ENCODE assay signal across 1 cellular context in the genomic region with DNA sequence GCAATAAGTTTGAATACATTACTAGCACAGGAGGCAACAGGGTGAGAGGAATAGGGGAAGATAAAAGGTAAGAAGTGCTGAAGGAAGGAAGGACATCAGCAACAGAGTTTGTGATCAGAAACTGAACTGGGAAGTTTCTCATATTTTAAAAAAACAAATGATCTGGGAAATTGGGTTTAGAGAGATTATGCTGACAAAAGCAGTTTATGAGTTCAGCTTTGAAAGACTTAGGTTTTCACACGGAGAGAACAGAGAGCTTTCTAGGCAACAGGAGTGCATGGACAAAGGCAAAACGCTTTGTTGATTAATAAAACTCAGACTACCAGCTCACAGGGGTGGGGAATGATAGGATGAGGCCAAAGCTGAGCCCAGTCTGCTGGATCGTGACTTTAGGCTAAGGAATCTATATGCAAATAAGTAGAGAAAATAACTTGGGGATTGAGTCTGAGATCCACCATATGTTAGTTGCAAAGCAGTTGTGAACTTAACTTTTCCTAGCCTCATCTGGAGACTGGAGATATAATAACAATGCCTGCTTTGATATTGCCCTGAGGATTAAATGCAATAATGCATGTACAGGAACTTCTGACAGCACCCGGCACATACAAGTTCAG.
TF ChIP-seq lines count a peak whose summit lies in the region.

No MANE protein-coding gene starts in this region.

TF ChIP-seq in K562, 482 proteins besides CTCF, POLR2A, EP300 and RAD21:
- TF ChIP-seq MAFG (tag; conservative IDR thresholded peaks at IDR 0.05): peak; percentile 68
- TF ChIP-seq MAFF (IDR thresholded peaks at IDR 0.05; ENCODE audit: low read length): peak; percentile 78
- no peak for TF ChIP-seq CEBPB (tag; IDR thresholded peaks at IDR 0.05)
- no peak for TF ChIP-seq KLF13 (tag; IDR thresholded peaks at IDR 0.05; ENCODE audit: borderline replicate concordance, low read depth)
- TF ChIP-seq HMG20A (CRISPR knock-in tag; conservative IDR thresholded peaks at IDR 0.05): no peak
- no peak for TF ChIP-seq ZNF699 (CRISPR knock-in tag; IDR thresholded peaks at IDR 0.05; ENCODE audit: insufficient replicate concordance)
- TF ChIP-seq, protein P1, sequence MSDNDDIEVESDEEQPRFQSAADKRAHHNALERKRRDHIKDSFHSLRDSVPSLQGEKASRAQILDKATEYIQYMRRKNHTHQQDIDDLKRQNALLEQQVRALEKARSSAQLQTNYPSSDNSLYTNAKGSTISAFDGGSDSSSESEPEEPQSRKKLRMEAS (CRISPR knock-in tag; IDR thresholded peaks at IDR 0.05): no peak
- TF ChIP-seq NCOA2 (IDR thresholded peaks at IDR 0.05; ENCODE audit: partially characterized antibody in 2 of 2): no peak
- TF ChIP-seq NR3C1 (CRISPR knock-in tag; IDR thresholded peaks at IDR 0.05): no peak
- TF ChIP-seq ZNF551 (CRISPR knock-in tag; IDR thresholded peaks at IDR 0.05): no peak
- TF ChIP-seq, protein P2, sequence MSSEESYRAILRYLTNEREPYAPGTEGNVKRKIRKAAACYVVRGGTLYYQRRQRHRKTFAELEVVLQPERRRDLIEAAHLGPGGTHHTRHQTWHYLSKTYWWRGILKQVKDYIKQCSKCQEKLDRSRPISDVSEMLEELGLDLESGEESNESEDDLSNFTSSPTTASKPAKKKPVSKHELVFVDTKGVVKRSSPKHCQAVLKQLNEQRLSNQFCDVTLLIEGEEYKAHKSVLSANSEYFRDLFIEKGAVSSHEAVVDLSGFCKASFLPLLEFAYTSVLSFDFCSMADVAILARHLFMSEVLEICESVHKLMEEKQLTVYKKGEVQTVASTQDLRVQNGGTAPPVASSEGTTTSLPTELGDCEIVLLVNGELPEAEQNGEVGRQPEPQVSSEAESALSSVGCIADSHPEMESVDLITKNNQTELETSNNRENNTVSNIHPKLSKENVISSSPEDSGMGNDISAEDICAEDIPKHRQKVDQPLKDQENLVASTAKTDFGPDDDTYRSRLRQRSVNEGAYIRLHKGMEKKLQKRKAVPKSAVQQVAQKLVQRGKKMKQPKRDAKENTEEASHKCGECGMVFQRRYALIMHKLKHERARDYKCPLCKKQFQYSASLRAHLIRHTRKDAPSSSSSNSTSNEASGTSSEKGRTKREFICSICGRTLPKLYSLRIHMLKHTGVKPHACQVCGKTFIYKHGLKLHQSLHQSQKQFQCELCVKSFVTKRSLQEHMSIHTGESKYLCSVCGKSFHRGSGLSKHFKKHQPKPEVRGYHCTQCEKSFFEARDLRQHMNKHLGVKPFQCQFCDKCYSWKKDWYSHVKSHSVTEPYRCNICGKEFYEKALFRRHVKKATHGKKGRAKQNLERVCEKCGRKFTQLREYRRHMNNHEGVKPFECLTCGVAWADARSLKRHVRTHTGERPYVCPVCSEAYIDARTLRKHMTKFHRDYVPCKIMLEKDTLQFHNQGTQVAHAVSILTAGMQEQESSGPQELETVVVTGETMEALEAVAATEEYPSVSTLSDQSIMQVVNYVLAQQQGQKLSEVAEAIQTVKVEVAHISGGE (CRISPR knock-in tag; IDR thresholded peaks at IDR 0.05): no peak
- TF ChIP-seq, protein P3, sequence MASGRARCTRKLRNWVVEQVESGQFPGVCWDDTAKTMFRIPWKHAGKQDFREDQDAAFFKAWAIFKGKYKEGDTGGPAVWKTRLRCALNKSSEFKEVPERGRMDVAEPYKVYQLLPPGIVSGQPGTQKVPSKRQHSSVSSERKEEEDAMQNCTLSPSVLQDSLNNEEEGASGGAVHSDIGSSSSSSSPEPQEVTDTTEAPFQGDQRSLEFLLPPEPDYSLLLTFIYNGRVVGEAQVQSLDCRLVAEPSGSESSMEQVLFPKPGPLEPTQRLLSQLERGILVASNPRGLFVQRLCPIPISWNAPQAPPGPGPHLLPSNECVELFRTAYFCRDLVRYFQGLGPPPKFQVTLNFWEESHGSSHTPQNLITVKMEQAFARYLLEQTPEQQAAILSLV (tag; IDR thresholded peaks at IDR 0.05): no peak
- TF ChIP-seq, protein P4, sequence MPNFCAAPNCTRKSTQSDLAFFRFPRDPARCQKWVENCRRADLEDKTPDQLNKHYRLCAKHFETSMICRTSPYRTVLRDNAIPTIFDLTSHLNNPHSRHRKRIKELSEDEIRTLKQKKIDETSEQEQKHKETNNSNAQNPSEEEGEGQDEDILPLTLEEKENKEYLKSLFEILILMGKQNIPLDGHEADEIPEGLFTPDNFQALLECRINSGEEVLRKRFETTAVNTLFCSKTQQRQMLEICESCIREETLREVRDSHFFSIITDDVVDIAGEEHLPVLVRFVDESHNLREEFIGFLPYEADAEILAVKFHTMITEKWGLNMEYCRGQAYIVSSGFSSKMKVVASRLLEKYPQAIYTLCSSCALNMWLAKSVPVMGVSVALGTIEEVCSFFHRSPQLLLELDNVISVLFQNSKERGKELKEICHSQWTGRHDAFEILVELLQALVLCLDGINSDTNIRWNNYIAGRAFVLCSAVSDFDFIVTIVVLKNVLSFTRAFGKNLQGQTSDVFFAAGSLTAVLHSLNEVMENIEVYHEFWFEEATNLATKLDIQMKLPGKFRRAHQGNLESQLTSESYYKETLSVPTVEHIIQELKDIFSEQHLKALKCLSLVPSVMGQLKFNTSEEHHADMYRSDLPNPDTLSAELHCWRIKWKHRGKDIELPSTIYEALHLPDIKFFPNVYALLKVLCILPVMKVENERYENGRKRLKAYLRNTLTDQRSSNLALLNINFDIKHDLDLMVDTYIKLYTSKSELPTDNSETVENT (CRISPR knock-in tag; IDR thresholded peaks at IDR 0.05): no peak
- TF ChIP-seq, protein P5, sequence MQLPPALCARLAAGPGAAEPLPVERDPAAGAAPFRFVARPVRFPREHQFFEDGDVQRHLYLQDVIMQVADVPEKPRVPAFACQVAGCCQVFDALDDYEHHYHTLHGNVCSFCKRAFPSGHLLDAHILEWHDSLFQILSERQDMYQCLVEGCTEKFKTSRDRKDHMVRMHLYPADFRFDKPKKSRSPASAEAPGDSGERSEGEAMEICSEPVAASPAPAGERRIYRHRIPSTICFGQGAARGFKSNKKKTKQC (CRISPR knock-in tag; IDR thresholded peaks at IDR 0.05): no peak
- no peak for TF ChIP-seq ZNF431 (CRISPR knock-in tag; IDR thresholded peaks at IDR 0.05)
- no peak for TF ChIP-seq LCOR (CRISPR knock-in tag; IDR thresholded peaks at IDR 0.05)
- no peak for TF ChIP-seq STAT5A (IDR thresholded peaks at IDR 0.05; ENCODE audit: borderline replicate concordance, low read length)
- TF ChIP-seq OTX1 (CRISPR knock-in tag; IDR thresholded peaks at IDR 0.05): no peak
- TF ChIP-seq TEAD1 (CRISPR knock-in tag; IDR thresholded peaks at IDR 0.05): no peak
- no peak for TF ChIP-seq CEBPG (CRISPR knock-in tag; IDR thresholded peaks at IDR 0.05)
- TF ChIP-seq CEBPG (tag; conservative IDR thresholded peaks at IDR 0.05 in 1 of 2, IDR thresholded peaks at IDR 0.05 in 1 of 2): no peak
- peak; percentile 78 for TF ChIP-seq MAFK (IDR thresholded peaks at IDR 0.05; ENCODE audit: low read length)
- no peak for TF ChIP-seq SMC3 (conservative IDR thresholded peaks at IDR 0.05; ENCODE audit: insufficient read depth, low read depth, low read length)
- no peak for TF ChIP-seq HSF4 (CRISPR knock-in tag; IDR thresholded peaks at IDR 0.05; ENCODE audit: borderline replicate concordance)
- no peak for TF ChIP-seq ZNF217 (CRISPR knock-in tag; IDR thresholded peaks at IDR 0.05)
- TF ChIP-seq DPF2 (IDR thresholded peaks at IDR 0.05): no peak
- no peak for TF ChIP-seq NFYB (IDR thresholded peaks at IDR 0.05; ENCODE audit: extremely low read depth, insufficient read length)
- no peak for TF ChIP-seq THRAP3 (IDR thresholded peaks at IDR 0.05; ENCODE audit: borderline replicate concordance)
- TF ChIP-seq ZC3H11A (IDR thresholded peaks at IDR 0.05; ENCODE audit: low read depth, low read length): no peak
- peak; percentile 82 for TF ChIP-seq C11orf30 (IDR thresholded peaks at IDR 0.05; ENCODE audit: low read depth)
- peak; percentile 94 for TF ChIP-seq ZNF316 (IDR thresholded peaks at IDR 0.05)
- TF ChIP-seq, protein P6, sequence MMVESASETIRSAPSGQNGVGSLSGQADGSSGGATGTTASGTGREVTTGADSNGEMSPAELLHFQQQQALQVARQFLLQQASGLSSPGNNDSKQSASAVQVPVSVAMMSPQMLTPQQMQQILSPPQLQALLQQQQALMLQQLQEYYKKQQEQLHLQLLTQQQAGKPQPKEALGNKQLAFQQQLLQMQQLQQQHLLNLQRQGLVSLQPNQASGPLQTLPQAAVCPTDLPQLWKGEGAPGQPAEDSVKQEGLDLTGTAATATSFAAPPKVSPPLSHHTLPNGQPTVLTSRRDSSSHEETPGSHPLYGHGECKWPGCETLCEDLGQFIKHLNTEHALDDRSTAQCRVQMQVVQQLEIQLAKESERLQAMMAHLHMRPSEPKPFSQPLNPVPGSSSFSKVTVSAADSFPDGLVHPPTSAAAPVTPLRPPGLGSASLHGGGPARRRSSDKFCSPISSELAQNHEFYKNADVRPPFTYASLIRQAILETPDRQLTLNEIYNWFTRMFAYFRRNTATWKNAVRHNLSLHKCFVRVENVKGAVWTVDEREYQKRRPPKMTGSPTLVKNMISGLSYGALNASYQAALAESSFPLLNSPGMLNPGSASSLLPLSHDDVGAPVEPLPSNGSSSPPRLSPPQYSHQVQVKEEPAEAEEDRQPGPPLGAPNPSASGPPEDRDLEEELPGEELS (CRISPR knock-in tag; IDR thresholded peaks at IDR 0.05; ENCODE audit: borderline replicate concordance): no peak
